In genomic region chr1:186183219-186183618, GRCh38 we compare ENCODE assay signal across 9 cellular contexts.
DNase-seq lines count a peak whose midpoint lies in the region; ATAC-seq and TF ChIP-seq lines count a peak whose summit lies in the region.
"Had no signal": no experiment of that assay in that cellular context is flagged by ENCODE, and none has a peak within 500 bp of the region (broad histone marks: within the 10 kb centered on the region; RNA-seq: fewer than 3 reads in every experiment).

No MANE protein-coding gene starts in this region.

- no peak for TF ChIP-seq CTCF in CD4-positive, alpha-beta T cell (IDR thresholded peaks at IDR 0.05)

- peaks cover 13% of the 10 kb centered on the region for H3K4me1 Mint-ChIP-seq in T-helper 2 cell treated with Interferon-gamma antibody and Interleukin-4, amounts not matched to agents 5 μg/mL and 100 μg/mL, for 36 hours (ENCODE audit: low read depth)
- H3K4me1 Mint-ChIP-seq in CD4-positive, alpha-beta T cell (ENCODE audit: low read depth) = peaks cover 5% of the 10 kb centered on the region

- no peaks in the 10 kb centered on the region for H3K9me3 ChIP-seq in CD4-positive, alpha-beta T cell (ENCODE audit: control insufficient read depth, low read length)
- H3K9me3 ChIP-seq: BLaER1 had no signal

- no peaks in the 10 kb centered on the region for H3K27me3 ChIP-seq in CD4-positive, alpha-beta T cell (ENCODE audit: control insufficient read depth, insufficient read depth, low read length)
- H3K27me3 ChIP-seq: BLaER1 had no signal

- peak; percentile 64 for DNase-seq in activated CD4-positive, alpha-beta T cell treated with anti-CD3 and anti-CD28 coated beads for 48 hours
- DNase-seq in activated CD4-positive, alpha-beta T cell treated with anti-CD3 and anti-CD28 coated beads for 1 hour = no peak
- peak; percentile 20 for DNase-seq in T-helper 2 cell treated with Interferon-gamma antibody and Interleukin-4, amounts not matched to agents 5 μg/mL and 100 μg/mL, for 36 hours (ENCODE audit: low spot score)
- DNase-seq in skeletal muscle cell (ENCODE audit: low read depth) (peak; percentile 68), cerebellar cortex (ENCODE audit: low spot score) (no peak), NCI-H2227 (lab: John Stamatoyannopoulos, UW; ENCODE audit: unreplicated experiment) (no peak)
- no peak for DNase-seq in CD4-positive, alpha-beta T cell

- ATAC-seq in HG02973 (IDR thresholded peaks at IDR 0.05; ENCODE audit: unreplicated experiment) = peak; percentile 64
- ATAC-seq in CD4-positive, alpha-beta T cell (ENCODE audit: poor library complexity) = no peak

- H3K27ac Mint-ChIP-seq in T-helper 2 cell treated with Interferon-gamma antibody and Interleukin-4, amounts not matched to agents 5 μg/mL and 100 μg/mL, for 36 hours = no peak overlapping the region
- no peak overlapping the region for H3K27ac Mint-ChIP-seq in CD4-positive, alpha-beta T cell

- H3K27ac ChIP-seq in CD4-positive, alpha-beta T cell (ENCODE audit: low read depth, low read length) = no peak overlapping the region
- H3K27ac ChIP-seq: BLaER1 had no signal

- H3K36me3 Mint-ChIP-seq in T-helper 2 cell treated with Interferon-gamma antibody and Interleukin-4, amounts not matched to agents 5 μg/mL and 100 μg/mL, for 36 hours (ENCODE audit: low read depth) = no peaks in the 10 kb centered on the region
- no peaks in the 10 kb centered on the region for H3K36me3 Mint-ChIP-seq in CD4-positive, alpha-beta T cell (ENCODE audit: low read depth)

- H3K27me3 Mint-ChIP-seq in T-helper 2 cell treated with Interferon-gamma antibody and Interleukin-4, amounts not matched to agents 5 μg/mL and 100 μg/mL, for 36 hours (ENCODE audit: low read depth) = peaks cover 18% of the 10 kb centered on the region
- H3K27me3 Mint-ChIP-seq in CD4-positive, alpha-beta T cell = peaks cover 36% of the 10 kb centered on the region

- intact Hi-C loops in CD4-positive, alpha-beta T cell (cut with DNase I, micrococcal nuclease) = no loop called here

- H3K4me3 ChIP-seq in skeletal muscle cell (ENCODE audit: low read depth, low read length) = no peak overlapping the region
- H3K4me3 ChIP-seq: BLaER1 had no signal

- no peak overlapping the region for H3K4me3 Mint-ChIP-seq in T-helper 2 cell treated with Interferon-gamma antibody and Interleukin-4, amounts not matched to agents 5 μg/mL and 100 μg/mL, for 36 hours
- no peak overlapping the region for H3K4me3 Mint-ChIP-seq in CD4-positive, alpha-beta T cell

- CTCF ChIA-PET in CD4-positive, alpha-beta T cell (lab: Charles Lee) = interaction anchor here (0.6 kb wide), 1 partner anchor 323 kb away, joined by 3 read pairs; no protein-coding TSS in a partner anchor

- POLR2A ChIA-PET in CD4-positive, alpha-beta T cell (lab: Charles Lee) = no interaction called here

- H3K9me3 Mint-ChIP-seq in T-helper 2 cell treated with Interferon-gamma antibody and Interleukin-4, amounts not matched to agents 5 μg/mL and 100 μg/mL, for 36 hours = no peaks in the 10 kb centered on the region
- no peaks in the 10 kb centered on the region for H3K9me3 Mint-ChIP-seq in CD4-positive, alpha-beta T cell

Comparison
In these comparisons a context has a peak if more than half of its experiments do, and no peak if none do; other contexts are left out.
1. DNase-seq: peak in activated CD4-positive, alpha-beta T cell treated with anti-CD3 and anti-CD28 coated beads for 48 hours (single experiment), T-helper 2 cell treated with Interferon-gamma antibody and Interleukin-4, amounts not matched to agents 5 μg/mL and 100 μg/mL, for 36 hours (single experiment) and skeletal muscle cell (single experiment); none in activated CD4-positive, alpha-beta T cell treated with anti-CD3 and anti-CD28 coated beads for 1 hour (single experiment), cerebellar cortex (single experiment), NCI-H2227 (single experiment) and CD4-positive, alpha-beta T cell (0 of 10).